In the genomic region with DNA sequence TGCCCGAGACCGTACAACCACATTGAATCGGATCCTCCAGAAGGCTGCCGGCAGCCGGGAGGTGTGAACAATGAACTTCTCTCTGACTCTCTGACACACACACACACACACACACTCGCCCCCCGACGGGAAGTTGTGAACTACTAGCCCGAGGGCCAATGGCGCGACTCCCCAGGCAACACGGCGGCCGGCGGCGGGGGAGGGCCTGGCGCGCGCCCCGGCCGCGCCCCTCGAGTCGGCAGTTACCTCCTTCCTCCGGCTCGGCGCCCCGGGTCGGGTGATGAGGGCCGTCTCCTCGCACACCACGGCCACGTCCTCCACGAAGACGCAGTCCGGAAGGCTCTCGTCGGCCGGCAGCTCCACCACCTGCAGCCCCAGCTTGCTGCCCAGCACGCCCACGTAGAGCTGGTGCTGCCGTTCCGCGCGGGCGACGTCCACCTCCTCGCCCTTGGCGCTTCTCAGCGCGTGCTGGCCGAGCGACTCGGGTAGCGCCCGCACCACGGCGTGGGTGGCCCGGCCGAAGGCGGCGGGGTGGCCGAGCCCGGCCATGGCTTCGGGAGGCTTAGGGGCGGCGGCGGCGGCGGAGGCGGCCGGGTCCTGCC, we compare ENCODE assay signal across 8 cellular contexts. TPM values are rescaled to one million over a fixed set of nuclear protein-coding genes. Genes with fewer than 3 reads are reported as not detected.
DNase-seq lines count a peak whose midpoint lies in the region; ATAC-seq, FAIRE-seq and TF ChIP-seq lines count a peak whose summit lies in the region.

No MANE protein-coding gene starts in this region.

- H3K36me3 Mint-ChIP-seq in neural crest cell (ENCODE audit: low read depth), result no peaks in the 10 kb centered on the region

- H3K27ac ChIP-seq in 22Rv1, result peak overlapping the region; percentile 90

- H3K9me3 Mint-ChIP-seq in neural crest cell, result no peaks in the 10 kb centered on the region

- H3K27ac Mint-ChIP-seq in neural crest cell (ENCODE audit: unreplicated experiment), result peak overlapping the region; percentile 21

- no peak for TF ChIP-seq POLR2A in GM12891 (IDR thresholded peaks at IDR 0.05; ENCODE audit: low read depth, low read length)

- FAIRE-seq in GM12891 (lab: Jason Lieb, UNC) (peak; percentile 81), frontal cortex (lab: Jason Lieb, UNC) (no peak)

- peak; percentile 63 for ATAC-seq in HG02884 (IDR thresholded peaks at IDR 0.05; ENCODE audit: unreplicated experiment)

- peaks cover 7% of the 10 kb centered on the region for H3K27me3 Mint-ChIP-seq in neural crest cell (ENCODE audit: low read depth)

- H3K4me1 Mint-ChIP-seq in neural crest cell, result peaks cover 24% of the 10 kb centered on the region

- TF ChIP-seq CTCF in 22Rv1 (IDR thresholded peaks at IDR 0.05) (peak; percentile 1; the same call in 1 of the 2 replicates), neural crest cell (conservative IDR thresholded peaks at IDR 0.05) (no peak)

- DNase-seq in GM12891 (ENCODE audit: insufficient read length, low spot score), result peak; percentile 39
- peak; percentile 61 for DNase-seq in NCI-H2196 (lab: John Stamatoyannopoulos, UW; ENCODE audit: unreplicated experiment)
- DNase-seq in activated naive CD4-positive, alpha-beta T cell treated with Interleukin-2 at 50 U/mL for 16 hours, result peak; percentile 17
- peak; percentile 53 to 55 for DNase-seq in frontal cortex (ENCODE audit: low spot score in 2 of 2)
- DNase-seq in neural crest cell (ENCODE audit: low read depth, low spot score), result peak; percentile 46
- peak; percentile 60 for DNase-seq in ureter (ENCODE audit: low spot score)

- H3K4me3 Mint-ChIP-seq in neural crest cell, result peak overlapping the region; percentile 76

TF ChIP-seq in GM12891, 5 proteins besides CTCF, POLR2A, EP300 and RAD21:
- no peak for TF ChIP-seq POU2F2 (IDR thresholded peaks at IDR 0.05; ENCODE audit: low read depth, low read length)

RNA-seq across cellular contexts. Expression of a gene that starts 0.4 kb away (rescaled TPM):
- 0.12 TPM for polyA plus RNA-seq in GM12891 (2012; ENCODE audit: low read depth, missing spikeins)
- total RNA-seq in frontal cortex (45.2 TPM), neural crest cell (22.3 and 26.1 TPM in 2 replicates), ureter (51.2 TPM)

Comparison
In these comparisons a context has a peak if more than half of its experiments do, and no peak if none do; other contexts are left out.
1. Peak in every context shown above with its lines: DNase-seq, ATAC-seq and H3K27ac ChIP-seq.